ENCODE assay signal across 13 cellular contexts in genomic region chr3:57062119-57062631, GRCh38. TPM values are rescaled to one million over a fixed set of nuclear protein-coding genes. Genes with fewer than 3 reads are reported as not detected.
DNase-seq lines count a peak whose midpoint lies in the region; ATAC-seq and TF ChIP-seq lines count a peak whose summit lies in the region.
"Had no signal": no experiment of that assay in that cellular context is flagged by ENCODE, and none has a peak within 500 bp of the region (broad histone marks: within the 10 kb centered on the region; RNA-seq: fewer than 3 reads in every experiment).

No MANE protein-coding gene starts in this region.

- in situ Hi-C loops in Panc1 (cut with HindIII; ENCODE audit: low pct_unique_long_range_greater_than_20kb, low sequenced_read_pairs), result no loop called here

- H3K4me2 ChIP-seq in BLaER1 treated with 17β-estradiol and CSF1 and Interleukin-3, amounts not matched to agents 10 nM and 100 nM, result peak overlapping the region in 10 of 11 experiments; percentile 1 to 82 (median 69); a peak in 12 of 22 replicates
- H3K4me2 ChIP-seq in neuronal stem cell (ENCODE audit: insufficient read depth, low read length, poor library complexity, severe bottlenecking), result no peak overlapping the region

- no peaks in the 10 kb centered on the region for H4K20me1 ChIP-seq in BLaER1 treated with 17β-estradiol and CSF1 and Interleukin-3, amounts not matched to agents 10 nM and 100 nM

- CTCF ChIA-PET in Panc1 (lab: Charles Lee), result no interaction called here

- H3K18ac ChIP-seq in neuronal stem cell (ENCODE audit: low read length), result peak overlapping the region; percentile 20

- H2AFZ ChIP-seq in neuronal stem cell (ENCODE audit: low read length), result peak overlapping the region; percentile 85

- no TSS peak for BruUV-seq in Panc1 (replicated peaks; lab: Mats Ljungman, UMichigan)

- ATAC-seq in Panc1 (peak; percentile 60), GM19328 (IDR thresholded peaks at IDR 0.05; ENCODE audit: unreplicated experiment) (no peak), HG03196 (IDR thresholded peaks at IDR 0.05; ENCODE audit: unreplicated experiment) (no peak)

- no peak overlapping the region for H3K23ac ChIP-seq in neuronal stem cell (ENCODE audit: low read depth, low read length, poor library complexity)

- no peak for DNase-seq in Panc1 (ENCODE audit: low read depth, low spot score)
- DNase-seq in fibroblast of the aortic adventitia (ENCODE audit: low read depth), result peak; percentile 44
- no peak for DNase-seq in neuronal stem cell (ENCODE audit: low spot score)
- no peak for DNase-seq in COR-L47 (lab: John Stamatoyannopoulos, UW)
- no peak for DNase-seq in activated CD4-positive, alpha-beta T cell treated with anti-CD3 and anti-CD28 coated beads, Interleukin-2, amount 50 U/mL, for 4 hours
- DNase-seq: activated CD8-positive, alpha-beta memory T cell treated with anti-CD3 and anti-CD28 coated beads, Interleukin-2, amount 50 U/mL, for 48 hours; AML-193; NCI-H524 treated with DMSO at 0.1 percent for 48 hours; T-helper 2 cell had no signal

- H2BK5ac ChIP-seq in neuronal stem cell (ENCODE audit: low read length), result peak overlapping the region; percentile 7

- no peak for TF ChIP-seq CTCF in Panc1 (IDR thresholded peaks at IDR 0.05)
- no peak for TF ChIP-seq CTCF in fibroblast of the aortic adventitia (IDR thresholded peaks at IDR 0.05; ENCODE audit: insufficient read depth, low read length)

- peak overlapping the region in 7 of 11 experiments; percentile 9 to 53 (median 27); a peak in 9 of 22 replicates for H3K27ac ChIP-seq in BLaER1 treated with 17β-estradiol and CSF1 and Interleukin-3, amounts not matched to agents 10 nM and 100 nM
- H3K27ac ChIP-seq in Panc1 (ENCODE audit: low read length), result peak overlapping the region; percentile 82
- no peak overlapping the region for H3K27ac ChIP-seq in neuronal stem cell (replicated peaks; ENCODE audit: low read length)

- H2BK120ac ChIP-seq in neuronal stem cell (ENCODE audit: low read depth, low read length), result no peak overlapping the region

- no peak overlapping the region for H3K4me3 ChIP-seq in BLaER1 treated with 17β-estradiol and CSF1 and Interleukin-3, amounts not matched to agents 10 nM and 100 nM
- peak overlapping the region in 1 of 2 experiments; percentile 26; a peak in 2 of 4 replicates for H3K4me3 ChIP-seq in Panc1 (ENCODE audit: low read depth in 2 of 2, low read length in 2 of 2)
- H3K4me3 ChIP-seq in fibroblast of the aortic adventitia (ENCODE audit: low read depth, low read length), result no peak overlapping the region
- no peak overlapping the region for H3K4me3 ChIP-seq in neuronal stem cell (ENCODE audit: low read length in 2 of 2)

- no peaks in the 10 kb centered on the region for H3K9me3 ChIP-seq in BLaER1 treated with 17β-estradiol and CSF1 and Interleukin-3, amounts not matched to agents 10 nM and 100 nM (replicated peaks in 1 of 11)
- no peaks in the 10 kb centered on the region for H3K9me3 ChIP-seq in Panc1 (ENCODE audit: control insufficient read depth, insufficient read depth, low read depth, low read length)
- H3K9me3 ChIP-seq in neuronal stem cell (replicated peaks in 1 of 2; ENCODE audit: control insufficient read depth in 2 of 2, insufficient read depth in 1 of 2, low read depth in 1 of 2, low read length in 2 of 2), result no peaks in the 10 kb centered on the region

- no peak overlapping the region for H2BK12ac ChIP-seq in neuronal stem cell (ENCODE audit: low read length)

- H3K36me3 ChIP-seq in BLaER1 treated with 17β-estradiol and CSF1 and Interleukin-3, amounts not matched to agents 10 nM and 100 nM, result no peaks in the 10 kb centered on the region
- H3K36me3 ChIP-seq in Panc1 (ENCODE audit: control insufficient read depth, insufficient read depth, low read length), result no peaks in the 10 kb centered on the region
- H3K36me3 ChIP-seq in neuronal stem cell (replicated peaks in 1 of 2; ENCODE audit: control insufficient read depth in 2 of 2, insufficient read depth in 2 of 2, low read length in 2 of 2), result no peaks in the 10 kb centered on the region

- H4K91ac ChIP-seq in neuronal stem cell (ENCODE audit: low read depth, low read length, poor library complexity), result no peak overlapping the region

- peaks cover 40 to 72% (median 59%) of the 10 kb centered on the region in 10 experiments for H3K4me1 ChIP-seq in BLaER1 treated with 17β-estradiol and CSF1 and Interleukin-3, amounts not matched to agents 10 nM and 100 nM
- H3K4me1 ChIP-seq in Panc1 (ENCODE audit: control insufficient read depth, insufficient read depth, low read length) (peaks cover 31% of the 10 kb centered on the region), neuronal stem cell (ENCODE audit: control insufficient read depth in 2 of 2, insufficient read depth in 1 of 2, low read depth in 1 of 2, low read length in 2 of 2) (peaks cover 8 to 11% of the 10 kb centered on the region in 2 donors)

- no peak overlapping the region for H2AK5ac ChIP-seq in neuronal stem cell (ENCODE audit: low read depth, low read length)

- no peaks in the 10 kb centered on the region for H3K79me1 ChIP-seq in neuronal stem cell (ENCODE audit: low read depth, low read length)

- H3K9ac ChIP-seq in BLaER1 treated with 17β-estradiol and CSF1 and Interleukin-3, amounts not matched to agents 10 nM and 100 nM, result 0 out of 22 replicates have a peak overlapping the region, but pooled peaks of 1 of the 11 experiments have one; percentile 26
- H3K9ac ChIP-seq in neuronal stem cell (ENCODE audit: low read depth, low read length, poor library complexity), result no peak overlapping the region

- intact Hi-C loops in Panc1 (cut with micrococcal nuclease; ENCODE audit: unreplicated experiment), result loop anchor here (5.0 kb wide), 1 partner anchor 55 kb away; no protein-coding TSS in a partner anchor

- WGBS in neuronal stem cell (ENCODE audit: extremely low coverage in 2 of 2, insufficient read length in 2 of 2, insufficient replicate concordance in 1 of 2), 2 donors, result no CpG with 5 or more reads among the region's 9 CpGs

- no peaks in the 10 kb centered on the region for H3K27me3 ChIP-seq in BLaER1 treated with 17β-estradiol and CSF1 and Interleukin-3, amounts not matched to agents 10 nM and 100 nM
- H3K27me3 ChIP-seq in Panc1 (ENCODE audit: control insufficient read depth, insufficient read depth, low read length) (no peaks in the 10 kb centered on the region), neuronal stem cell (ENCODE audit: control insufficient read depth in 3 of 3, insufficient read depth in 3 of 3, low read depth in 1 of 3, low read length in 3 of 3) (no peaks in the 10 kb centered on the region)

- no peak overlapping the region for H3K4ac ChIP-seq in neuronal stem cell (ENCODE audit: low read length)

- H4K8ac ChIP-seq in neuronal stem cell (ENCODE audit: low read depth, low read length), result peak overlapping the region; percentile 75

- H3K14ac ChIP-seq in neuronal stem cell (ENCODE audit: low read length), result no peak overlapping the region

- POLR2A ChIA-PET in Panc1 (lab: Charles Lee), result no interaction called here

- H2BK15ac ChIP-seq in neuronal stem cell (ENCODE audit: low read length), result peak overlapping the region; percentile 4

RNA-seq across cellular contexts. Expression of gene SPATA12, which starts 1.7 kb away (rescaled TPM):
- total RNA-seq in Panc1 (2021; ENCODE audit: unreplicated experiment) (0.10 TPM), fibroblast of the aortic adventitia (ENCODE audit: low replicate concordance) (0.09 TPM in 1 of 2 replicates, not detected in the other)
- not detected for polyA plus RNA-seq in Panc1 (2012; ENCODE audit: insufficient read length)
- polyA plus RNA-seq in neuronal stem cell (2013, experiment 1 of 2), result 0.28 TPM
- 0.39 TPM for polyA plus RNA-seq in neuronal stem cell (2013, experiment 2 of 2)
- total RNA-seq: urinary bladder had no signal
